ENCODE assay signal across 2 cellular contexts in genomic region chr2:56239030-56239429, GRCh38.
TF ChIP-seq lines count a peak whose summit lies in the region.

No MANE protein-coding gene starts in this region.

TF ChIP-seq in HepG2, 621 proteins besides CTCF, POLR2A, EP300 and RAD21:
- TF ChIP-seq AHDC1 (CRISPR knock-in tag; IDR thresholded peaks at IDR 0.05; ENCODE audit: borderline replicate concordance) (no peak), CHCHD3 (CRISPR knock-in tag; IDR thresholded peaks at IDR 0.05) (no peak), MAFK (conservative IDR thresholded peaks at IDR 0.05 in 1 of 2, IDR thresholded peaks at IDR 0.05 in 1 of 2; ENCODE audit: low read length in 2 of 2) (peak; percentile 41 to 74; a peak in 3 of 4 replicates), MAFF (IDR thresholded peaks at IDR 0.05; ENCODE audit: low read depth, low read length) (peak; percentile 57), ZNF503 (CRISPR knock-in tag; IDR thresholded peaks at IDR 0.05) (no peak), ZNF788 (CRISPR knock-in tag; IDR thresholded peaks at IDR 0.05; ENCODE audit: borderline replicate concordance) (no peak), KDM5A (IDR thresholded peaks at IDR 0.05; ENCODE audit: borderline replicate concordance, low read length) (no peak), ZNF75D (CRISPR knock-in tag; IDR thresholded peaks at IDR 0.05; ENCODE audit: borderline replicate concordance) (no peak), ZBTB3 (CRISPR knock-in tag; IDR thresholded peaks at IDR 0.05; ENCODE audit: borderline replicate concordance, low read depth) (no peak), KDM5B (CRISPR knock-in tag; IDR thresholded peaks at IDR 0.05; ENCODE audit: borderline replicate concordance) (no peak)

TF ChIP-seq in IMR-90, 13 proteins besides CTCF, POLR2A, EP300 and RAD21:
- TF ChIP-seq MAFK (IDR thresholded peaks at IDR 0.05; ENCODE audit: low read depth, low read length) = peak; percentile 55
- no peak for TF ChIP-seq FOS (IDR thresholded peaks at IDR 0.05; ENCODE audit: low read depth, low read length)
- no peak for TF ChIP-seq MXI1 (IDR thresholded peaks at IDR 0.05; ENCODE audit: borderline replicate concordance, low read depth, low read length)
